22 cellular contexts compared by ENCODE assay signal in genomic region chr13:45007225-45007624, GRCh38. TPM values are rescaled to one million over a fixed set of nuclear protein-coding genes. Genes with fewer than 3 reads are reported as not detected.
A peak's percentile ranks its signal among the peaks of the same experiment; 100 is the strongest.
DNase-seq lines count a peak whose midpoint lies in the region; ATAC-seq, FAIRE-seq and TF ChIP-seq lines count a peak whose summit lies in the region.
"Had no signal": no experiment of that assay in that cellular context is flagged by ENCODE, and none has a peak within 500 bp of the region (broad histone marks: within the 10 kb centered on the region; RNA-seq: fewer than 3 reads in every experiment).

No MANE protein-coding gene starts in this region.

- peak overlapping the region; percentile 63 for H3K27ac Mint-ChIP-seq in activated T-cell treated with anti-CD3 and anti-CD28 coated beads, Interleukin-2, amount 50 U/mL, for 72 hours
- H3K27ac Mint-ChIP-seq in activated T-cell treated with anti-CD3 and anti-CD28 coated beads, Interleukin-2, amount 50 U/mL, for 24 hours, result no peak overlapping the region
- H3K27ac Mint-ChIP-seq in activated CD4-positive, alpha-beta T cell treated with anti-CD3 and anti-CD28 coated beads for 36 hours, result no peak overlapping the region
- H3K27ac Mint-ChIP-seq: B cell; CD4-positive, alpha-beta T cell; CD8-positive, alpha-beta T cell had no signal

- no peak overlapping the region for H3K4me3 Mint-ChIP-seq in activated T-cell treated with anti-CD3 and anti-CD28 coated beads, Interleukin-2, amount 50 U/mL, for 72 hours
- H3K4me3 Mint-ChIP-seq in activated T-cell treated with anti-CD3 and anti-CD28 coated beads, Interleukin-2, amount 50 U/mL, for 24 hours, result no peak overlapping the region
- H3K4me3 Mint-ChIP-seq in activated CD4-positive, alpha-beta T cell treated with anti-CD3 and anti-CD28 coated beads for 36 hours, result no peak overlapping the region
- H3K4me3 Mint-ChIP-seq: B cell; CD4-positive, alpha-beta T cell; CD8-positive, alpha-beta T cell had no signal

- H3K4me3 ChIP-seq in pancreas, result no peak overlapping the region
- H3K4me3 ChIP-seq: A549; BLaER1 treated with 17β-estradiol and CSF1 and Interleukin-3, amounts not matched to agents 10 nM and 100 nM had no signal

- H3K9me3 Mint-ChIP-seq in activated T-cell treated with anti-CD3 and anti-CD28 coated beads, Interleukin-2, amount 50 U/mL, for 72 hours, result no peaks in the 10 kb centered on the region
- no peaks in the 10 kb centered on the region for H3K9me3 Mint-ChIP-seq in activated T-cell treated with anti-CD3 and anti-CD28 coated beads, Interleukin-2, amount 50 U/mL, for 24 hours
- no peaks in the 10 kb centered on the region for H3K9me3 Mint-ChIP-seq in activated CD4-positive, alpha-beta T cell treated with anti-CD3 and anti-CD28 coated beads for 36 hours (ENCODE audit: low read depth)
- H3K9me3 Mint-ChIP-seq: CD4-positive, alpha-beta T cell; CD8-positive, alpha-beta T cell had no signal

- ATAC-seq in activated T-cell treated with anti-CD3 and anti-CD28 coated beads, Interleukin-2, amount 50 U/mL, for 72 hours (replicated peaks in 1 of 2), result no peak
- peak; percentile 97 for ATAC-seq in left colon
- no peak for ATAC-seq in pancreas
- no peak for ATAC-seq in activated CD4-positive, alpha-beta T cell treated with anti-CD3 and anti-CD28 coated beads for 36 hours
- ATAC-seq: A549; CD8-positive, alpha-beta T cell had no signal

- no peak for DNase-seq in activated T-cell treated with anti-CD3 and anti-CD28 coated beads, Interleukin-2, amount 50 U/mL, for 72 hours
- no peak for DNase-seq in activated T-cell treated with anti-CD3 and anti-CD28 coated beads, Interleukin-2, amount 50 U/mL, for 24 hours
- DNase-seq in left colon, result no peak
- no peak for DNase-seq in pancreas
- no peak for DNase-seq in activated CD4-positive, alpha-beta T cell treated with anti-CD3 and anti-CD28 coated beads for 36 hours
- DNase-seq in NCI-H2227 (lab: John Stamatoyannopoulos, UW; ENCODE audit: unreplicated experiment), result no peak
- DNase-seq: AML-193; Caco-2; Calu3; CD4-positive, alpha-beta T cell; CD8-positive, alpha-beta T cell; DMS79 treated with DMSO at 0.1 percent for 48 hours; GF-D8 had no signal

- H3K9me3 ChIP-seq in pancreas, result no peaks in the 10 kb centered on the region
- H3K9me3 ChIP-seq: A549; BLaER1 treated with 17β-estradiol and CSF1 and Interleukin-3, amounts not matched to agents 10 nM and 100 nM; Caco-2 had no signal

- no peaks in the 10 kb centered on the region for H3K27me3 ChIP-seq in pancreas
- H3K27me3 ChIP-seq: BLaER1 treated with 17β-estradiol and CSF1 and Interleukin-3, amounts not matched to agents 10 nM and 100 nM had no signal

- POLR2A ChIA-PET in activated CD4-positive, alpha-beta T cell treated with anti-CD3 and anti-CD28 coated beads for 36 hours (lab: Charles Lee), result no interaction called here

- CTCF ChIA-PET in activated CD4-positive, alpha-beta T cell treated with anti-CD3 and anti-CD28 coated beads for 36 hours (lab: Charles Lee), result interaction anchor here (0.5 to 1.7 kb wide), 3 partner anchors 9 to 35 kb away, joined by 3 to 5 read pairs (median 4); no protein-coding TSS in a partner anchor

- H3K36me3 ChIP-seq in pancreas, result peaks cover 0 to 32% (median 3%) of the 10 kb centered on the region in 3 donors

- H3K36me3 Mint-ChIP-seq in activated T-cell treated with anti-CD3 and anti-CD28 coated beads, Interleukin-2, amount 50 U/mL, for 72 hours (ENCODE audit: insufficient read depth in 2 of 2), result peaks cover 3 to 18% of the 10 kb centered on the region in 2 donors
- H3K36me3 Mint-ChIP-seq in activated T-cell treated with anti-CD3 and anti-CD28 coated beads, Interleukin-2, amount 50 U/mL, for 24 hours (ENCODE audit: low read depth), result peaks cover 84% of the 10 kb centered on the region
- H3K36me3 Mint-ChIP-seq in activated CD4-positive, alpha-beta T cell treated with anti-CD3 and anti-CD28 coated beads for 36 hours (ENCODE audit: low read depth), result peaks cover 32% of the 10 kb centered on the region

- no peaks in the 10 kb centered on the region for H3K27me3 Mint-ChIP-seq in activated T-cell treated with anti-CD3 and anti-CD28 coated beads, Interleukin-2, amount 50 U/mL, for 72 hours (ENCODE audit: low read depth)
- no peaks in the 10 kb centered on the region for H3K27me3 Mint-ChIP-seq in activated T-cell treated with anti-CD3 and anti-CD28 coated beads, Interleukin-2, amount 50 U/mL, for 24 hours
- H3K27me3 Mint-ChIP-seq in activated CD4-positive, alpha-beta T cell treated with anti-CD3 and anti-CD28 coated beads for 36 hours, result no peaks in the 10 kb centered on the region
- H3K27me3 Mint-ChIP-seq: B cell; CD4-positive, alpha-beta T cell had no signal

- peak; percentile 45 for FAIRE-seq in pancreas (lab: Jason Lieb, UNC)
- FAIRE-seq: A549, D721Med, G401.6, GM12891, GM19239 had no signal

- H3K4me1 ChIP-seq in pancreas, result no peaks in the 10 kb centered on the region
- H3K4me1 ChIP-seq: A549, Caco-2 had no signal

- no peak overlapping the region for H3K27ac ChIP-seq in pancreas
- H3K27ac ChIP-seq: 22Rv1; A549; BLaER1 treated with 17β-estradiol and CSF1 and Interleukin-3, amounts not matched to agents 10 nM and 100 nM; C4-2B had no signal

- H3K4me1 Mint-ChIP-seq in activated T-cell treated with anti-CD3 and anti-CD28 coated beads, Interleukin-2, amount 50 U/mL, for 72 hours (ENCODE audit: low read depth), result peaks cover 5% of the 10 kb centered on the region
- H3K4me1 Mint-ChIP-seq in activated T-cell treated with anti-CD3 and anti-CD28 coated beads, Interleukin-2, amount 50 U/mL, for 24 hours (ENCODE audit: low read depth), result no peaks in the 10 kb centered on the region
- no peaks in the 10 kb centered on the region for H3K4me1 Mint-ChIP-seq in activated CD4-positive, alpha-beta T cell treated with anti-CD3 and anti-CD28 coated beads for 36 hours
- H3K4me1 Mint-ChIP-seq: B cell had no signal

- no peak for TF ChIP-seq CTCF in pancreas (IDR thresholded peaks at IDR 0.05)

- intact Hi-C loops in left colon (cut with DNase I, micrococcal nuclease), result no loop called here
- intact Hi-C loops in pancreas (cut with DNase I), result no loop called here
- intact Hi-C loops in activated CD4-positive, alpha-beta T cell treated with anti-CD3 and anti-CD28 coated beads for 36 hours (cut with DNase I, micrococcal nuclease), result no loop called here

RNA-seq across cellular contexts. Expression of gene GPALPP1, which starts 17.9 kb away (rescaled TPM):
- total RNA-seq in activated T-cell treated with anti-CD3 and anti-CD28 coated beads, Interleukin-2, amount 50 U/mL, for 72 hours, result 10 to 100 TPM; 34.4 to 35.7 TPM
- total RNA-seq in left colon, result 10 to 100 TPM; 15.7 to 17.2 TPM
- 10 to 100 TPM in 1 of 6 donors, 1 to 10 TPM in 5; 6.4 to 13.3 (median 9.1) TPM for total RNA-seq in pancreas
- polyA plus RNA-seq in pancreas, result 1 to 10 TPM; 4.3 to 8.5 TPM
- 10 to 100 TPM; 31.8 to 40.5 TPM for total RNA-seq in activated CD4-positive, alpha-beta T cell treated with anti-CD3 and anti-CD28 coated beads for 36 hours

RNA-seq across cellular contexts. Expression of gene NUFIP1, which starts 18.0 kb away (rescaled TPM):
- 1 to 10 TPM; 4.8 to 8.0 TPM for total RNA-seq in activated T-cell treated with anti-CD3 and anti-CD28 coated beads, Interleukin-2, amount 50 U/mL, for 72 hours
- total RNA-seq in left colon, result 1 to 10 TPM; 2.3 to 2.8 TPM
- total RNA-seq in pancreas, result 1 to 10 TPM; 1.1 to 3.0 (median 2.0) TPM
- polyA plus RNA-seq in pancreas, result 1 to 10 TPM; 1.3 to 2.4 TPM
- total RNA-seq in activated CD4-positive, alpha-beta T cell treated with anti-CD3 and anti-CD28 coated beads for 36 hours, result 10 to 100 TPM; 10.1 to 13.6 TPM
